28 cellular contexts compared by ENCODE assay signal in the genomic region with DNA sequence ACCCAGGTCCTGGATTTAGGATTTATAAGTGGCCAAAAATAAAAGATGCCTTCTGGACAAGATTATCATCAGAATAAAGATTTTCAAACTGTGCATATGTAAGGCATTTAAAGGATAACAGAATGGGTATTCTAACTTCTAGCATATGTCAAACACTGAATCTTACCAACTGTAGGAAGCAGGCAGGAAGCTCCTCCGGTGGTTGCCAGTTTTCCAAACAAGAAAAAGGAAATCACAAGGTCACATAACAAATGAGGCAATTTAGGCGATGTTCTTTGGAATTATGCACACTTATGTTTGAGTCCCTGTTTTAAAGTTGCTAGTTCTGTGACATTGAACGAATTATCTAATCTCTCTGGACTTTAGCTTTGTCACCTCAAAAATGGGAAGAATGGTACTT. TPM values are rescaled to one million over a fixed set of nuclear protein-coding genes. Genes with fewer than 3 reads are reported as not detected.
"Had no signal": no experiment of that assay in that cellular context is flagged by ENCODE, and none has a peak within 500 bp of the region (broad histone marks: within the 10 kb centered on the region; RNA-seq: fewer than 3 reads in every experiment).

No MANE protein-coding gene starts in this region.

- H3K4me3 ChIP-seq: gastroesophageal sphincter, heart left ventricle, pancreas, prostate gland, testis, transverse colon had no signal

- H3K36me3 ChIP-seq: gastroesophageal sphincter, heart left ventricle, pancreas, prostate gland, transverse colon had no signal

- H3K9me3 ChIP-seq: gastroesophageal sphincter, heart left ventricle, pancreas, prostate gland, testis, transverse colon had no signal

- H3K27ac ChIP-seq: gastroesophageal sphincter, heart left ventricle, pancreas, prostate gland, testis, transverse colon had no signal

- FAIRE-seq: kidney, pancreas had no signal

- H3K4me1 ChIP-seq: gastroesophageal sphincter, pancreas, prostate gland, testis, transverse colon had no signal

- DNase-seq: activated CD4-positive, alpha-beta memory T cell treated with anti-CD3 and anti-CD28 coated beads, Interleukin-2, amount 10 ng/mL, durations not matched to agents 7 days and 5 days; activated CD4-positive, alpha-beta T cell treated with anti-CD3 and anti-CD28 coated beads, Interleukin-2, amount 10 ng/mL, durations not matched to agents 7 days and 5 days; activated CD4-positive, CD25-positive, alpha-beta regulatory T cell treated with anti-CD3 and anti-CD28 coated beads, Interleukin-2, amount 50 U/mL, for 72 hours; activated gamma-delta T cell treated with Interleukin-2 at 50 U/mL for 16 hours; activated naive CD4-positive, alpha-beta T cell treated with anti-CD3 and anti-CD28 coated beads, Interleukin-2, amount 50 U/mL, for 16 hours; activated T-cell treated with anti-CD3 and anti-CD28 coated beads, Interleukin-2, amount 50 U/mL, for 4 hours; amniotic stem cell; caudate nucleus; effector CD4-positive, alpha-beta T cell; heart left ventricle; hypothalamus; immature natural killer cell; kidney; left colon; naive thymus-derived CD8-positive, alpha-beta T cell; nucleus accumbens; pancreas; stimulated activated naive CD8-positive, alpha-beta T cell treated with anti-CD3 and anti-CD28 coated beads, Interleukin-15, Interleukin-2, amounts not matched to agents 100 U/mL and 50 U/mL, for 24 hours; T-helper 17 cell; testis; transverse colon had no signal

- ATAC-seq: activated T-cell treated with anti-CD3 and anti-CD28 coated beads, Interleukin-2, amount 50 U/mL, for 4 hours; activated T-helper 17 cell treated with anti-CD3 and anti-CD28 coated beads, Interleukin-2, amount 50 U/mL, for 72 hours; gastroesophageal sphincter; heart left ventricle; left colon; naive thymus-derived CD8-positive, alpha-beta T cell; pancreas; stimulated activated naive CD8-positive, alpha-beta T cell treated with anti-CD3 and anti-CD28 coated beads, Interleukin-15, Interleukin-2, amounts not matched to agents 100 U/mL and 50 U/mL, for 24 hours; T-helper 17 cell had no signal

- H3K27me3 ChIP-seq: gastroesophageal sphincter, heart left ventricle, pancreas, testis, transverse colon had no signal

RNA-seq across cellular contexts. Expression of a gene that starts 48.9 kb away (rescaled TPM):
- total RNA-seq: activated CD4-positive, alpha-beta memory T cell treated with anti-CD3 and anti-CD28 coated beads, Interleukin-2, amount 10 ng/mL, durations not matched to agents 7 days and 5 days; activated CD4-positive, alpha-beta T cell treated with anti-CD3 and anti-CD28 coated beads, Interleukin-2, amount 10 ng/mL, durations not matched to agents 7 days and 5 days; activated T-cell treated with anti-CD3 and anti-CD28 coated beads, Interleukin-2, amount 50 U/mL, for 4 hours; activated T-helper 17 cell treated with anti-CD3 and anti-CD28 coated beads, Interleukin-2, amount 50 U/mL, for 72 hours; epithelial cell of proximal tubule; gastroesophageal sphincter; heart left ventricle; left colon; liver; naive thymus-derived CD8-positive, alpha-beta T cell; neural crest cell; pancreas; prostate gland; T-helper 17 cell; testis; transverse colon; urinary bladder had no signal
- polyA plus RNA-seq: heart left ventricle; immature natural killer cell; liver; naive thymus-derived CD8-positive, alpha-beta T cell; pancreas; urinary bladder had no signal
